ENCODE assay signal across 24 cellular contexts in genomic region chr13:22110368-22110767, GRCh38.
DNase-seq lines count a peak whose midpoint lies in the region; ATAC-seq and TF ChIP-seq lines count a peak whose summit lies in the region.
"Had no signal": no experiment of that assay in that cellular context is flagged by ENCODE, and none has a peak within 500 bp of the region (broad histone marks: within the 10 kb centered on the region; RNA-seq: fewer than 3 reads in every experiment).

No MANE protein-coding gene starts in this region.

- H3F3A ChIP-seq in PC-3 (ENCODE audit: low read length, unreplicated experiment) = no peaks in the 10 kb centered on the region

- ATAC-seq in PC-3 = peak; percentile 64
- ATAC-seq in HG03139 (IDR thresholded peaks at IDR 0.05; ENCODE audit: unreplicated experiment) = no peak
- no peak for ATAC-seq in HG03095 (IDR thresholded peaks at IDR 0.05; ENCODE audit: unreplicated experiment)
- ATAC-seq: foreskin keratinocyte, left colon had no signal

- H3K4me2 ChIP-seq in PC-3 (ENCODE audit: low read length) = no peak overlapping the region

- H3K9ac ChIP-seq in PC-3 (ENCODE audit: low read length) = no peak overlapping the region

- POLR2A ChIA-PET in PC-3 (lab: Charles Lee; ENCODE audit: unreplicated experiment) = interaction anchor here (0.6 kb wide), 1 partner anchor 155 kb away, joined by 3 read pairs; no protein-coding TSS in a partner anchor

- BruUV-seq in PC-3 (replicated peaks; lab: Mats Ljungman, UMichigan) = no TSS peak

- no peaks in the 10 kb centered on the region for H3K36me3 ChIP-seq in right atrium auricular region
- no peaks in the 10 kb centered on the region for H3K36me3 ChIP-seq in PC-3 (ENCODE audit: low read depth, low read length)
- H3K36me3 ChIP-seq: thyroid gland had no signal

- H3K27me3 ChIP-seq in right atrium auricular region = no peaks in the 10 kb centered on the region
- H3K27me3 ChIP-seq in PC-3 (ENCODE audit: low read length) = no peaks in the 10 kb centered on the region; the same call in 1 of the 2 replicates
- H3K27me3 ChIP-seq: foreskin keratinocyte, thyroid gland had no signal

- H3K79me2 ChIP-seq in PC-3 (ENCODE audit: low read length) = no peaks in the 10 kb centered on the region

- TF ChIP-seq CTCF in right atrium auricular region (IDR thresholded peaks at IDR 0.05) = no peak
- TF ChIP-seq CTCF in PC-3 (conservative IDR thresholded peaks at IDR 0.05; ENCODE audit: low read depth, low read length) = no peak
- TF ChIP-seq CTCF in fibroblast of the aortic adventitia (IDR thresholded peaks at IDR 0.05; ENCODE audit: insufficient read depth, low read length) = no peak

- H4K20me1 ChIP-seq in PC-3 (ENCODE audit: low read length) = no peaks in the 10 kb centered on the region

- intact Hi-C loops in cardiac septum (cut with DNase I) (no loop called here), PC-3 (cut with micrococcal nuclease) (no loop called here)

- H3K4me3 ChIP-seq in right atrium auricular region = no peak overlapping the region
- no peak overlapping the region for H3K4me3 ChIP-seq in PC-3 (ENCODE audit: low read length)
- H3K4me3 ChIP-seq in fibroblast of the aortic adventitia (ENCODE audit: low read depth, low read length) = no peak overlapping the region
- H3K4me3 ChIP-seq: thyroid gland had no signal

- no peak overlapping the region for H2AFZ ChIP-seq in PC-3 (ENCODE audit: low read length)

- H3K4me1 ChIP-seq in right atrium auricular region (peaks cover 0 to 5% of the 10 kb centered on the region in 2 donors), PC-3 (ENCODE audit: insufficient read depth, low read length) (peaks cover 12% of the 10 kb centered on the region)
- H3K4me1 ChIP-seq: foreskin keratinocyte had no signal

- H3K27ac ChIP-seq in right atrium auricular region (no peak overlapping the region), PC-3 (ENCODE audit: low read length) (no peak overlapping the region)
- H3K27ac ChIP-seq: foreskin keratinocyte, RWPE1, thyroid gland had no signal

- H3K9me3 ChIP-seq in right atrium auricular region (no peaks in the 10 kb centered on the region), PC-3 (ENCODE audit: low read length) (no peaks in the 10 kb centered on the region)
- H3K9me3 ChIP-seq: thyroid gland had no signal

- H3K9me2 ChIP-seq in PC-3 (replicated peaks; ENCODE audit: low read length) = no peaks in the 10 kb centered on the region

- CTCF ChIA-PET in PC-3 (lab: Charles Lee) = no interaction called here

- peak; percentile 72 for DNase-seq in right atrium auricular region (ENCODE audit: low spot score)
- no peak for DNase-seq in cardiac septum (ENCODE audit: low spot score)
- DNase-seq in PC-3 = peak; percentile 38
- peak; percentile 11 for DNase-seq in fibroblast of the aortic adventitia (ENCODE audit: low read depth)
- no peak for DNase-seq in NCI-H2196 (lab: John Stamatoyannopoulos, UW; ENCODE audit: unreplicated experiment)
- DNase-seq in retina = no peak
- DNase-seq: activated CD4-positive, alpha-beta T cell treated with anti-CD3 and anti-CD28 coated beads for 48 hours; activated effector memory CD4-positive, alpha-beta T cell treated with Interleukin-2 at 50 U/mL for 16 hours; activated naive CD8-positive, alpha-beta T cell treated with anti-CD3 and anti-CD28 coated beads, Interleukin-2, amount 10 ng/mL, durations not matched to agents 7 days and 5 days; CD4-positive, alpha-beta memory T cell; effector memory CD4-positive, alpha-beta T cell; erythroblast; foreskin keratinocyte; left colon; mesenchymal stem cell; NCI-H1092; NCI-H1930; NCI-H2227 treated with DMSO at 0.1 percent for 48 hours; NCI-H69; stimulated activated CD4-positive, alpha-beta T cell treated with anti-CD3 and anti-CD28 coated beads, Interleukin-12 subunit alpha, Interleukin-12 subunit beta, amount 100 ng/mL, for 4 hours; thyroid gland had no signal

Comparison
In these comparisons a context has a peak if more than half of its experiments do, and no peak if none do; other contexts are left out.
1. DNase-seq: peak in right atrium auricular region (single experiment), PC-3 (single experiment) and fibroblast of the aortic adventitia (single experiment); none in cardiac septum (single experiment), NCI-H2196 (single experiment) and retina (single experiment).